In genomic region chr1:221957350-221957749, GRCh38 we compare ENCODE assay signal across 8 cellular contexts.
DNase-seq lines count a peak whose midpoint lies in the region; ATAC-seq and TF ChIP-seq lines count a peak whose summit lies in the region.
"Not testable (repeated sequence)": the region's sequence is repeated elsewhere in the genome, so short reads cannot be mapped to it uniquely, and the experiment has no call there.

No MANE protein-coding gene starts in this region.

- CTCF ChIA-PET in Calu3 (lab: Charles Lee); IMR-90 (lab: Yijun Ruan, JAX); PC-3 (lab: Charles Lee); mammary epithelial cell (lab: Charles Lee; ENCODE audit: low non-redundant PET): not testable (repeated sequence)

- BruUV-seq in Calu3 (replicated peaks; lab: Mats Ljungman, UMichigan); IMR-90 (replicated peaks; lab: Mats Ljungman, UMichigan); PC-3 (replicated peaks; lab: Mats Ljungman, UMichigan); mammary epithelial cell (replicated peaks; lab: Mats Ljungman, UMichigan): not testable (repeated sequence)

- not testable (repeated sequence) for TF ChIP-seq POLR2A in IMR-90 (IDR thresholded peaks at IDR 0.05; ENCODE audit: low read depth, low read length)

- H4K20me1 ChIP-seq in IMR-90 (ENCODE audit: insufficient read depth, low read length); Loucy (ENCODE audit: insufficient read depth, low read length, poor library complexity, severe bottlenecking); PC-3 (ENCODE audit: low read length); mammary epithelial cell (ENCODE audit: insufficient read depth, low read length); smooth muscle cell (ENCODE audit: low read depth): not testable (repeated sequence)

- H3K36me3 Mint-ChIP-seq in Calu3 (ENCODE audit: insufficient read depth, unreplicated experiment) = peaks cover 20% of the 10 kb centered on the region

- not testable (repeated sequence) for H3K56ac ChIP-seq in IMR-90 (ENCODE audit: extremely low read depth, insufficient read depth, low read length)

- H3K4me1 ChIP-seq in IMR-90 (ENCODE audit: control insufficient read depth, insufficient read depth, low read length) (peaks cover 10% of the 10 kb centered on the region), Loucy (ENCODE audit: insufficient read depth, low read length, poor library complexity, severe bottlenecking) (peaks cover 53% of the 10 kb centered on the region), PC-3 (ENCODE audit: insufficient read depth, low read length) (peaks cover 32% of the 10 kb centered on the region), SJSA1 (replicated peaks) (peaks cover 36% of the 10 kb centered on the region), mammary epithelial cell (ENCODE audit: insufficient read depth, low read length) (peaks cover 32% of the 10 kb centered on the region), foreskin keratinocyte (peaks cover 18% of the 10 kb centered on the region), smooth muscle cell (ENCODE audit: low read depth) (peaks cover 12% of the 10 kb centered on the region)

- H2BK5ac ChIP-seq in IMR-90 (ENCODE audit: low read depth, low read length, poor library complexity, severe bottlenecking) = not testable (repeated sequence)

- peak overlapping the region; percentile 77; the same call in 1 of the 2 replicates for H2BK20ac ChIP-seq in IMR-90 (ENCODE audit: low read depth, low read length)

- H4K8ac ChIP-seq in IMR-90 (ENCODE audit: low read depth in 2 of 2, low read length in 2 of 2) = peak overlapping the region in 1 of 2 experiments; percentile 68; a peak in 1 of 4 replicates

- H4K5ac ChIP-seq in IMR-90 (ENCODE audit: low read depth, low read length) = not testable (repeated sequence)

- not testable (repeated sequence) for H4K91ac ChIP-seq in IMR-90 (ENCODE audit: insufficient read depth, low read depth, low read length)

- H2AK9ac ChIP-seq in IMR-90 (replicated peaks; ENCODE audit: low read depth, low read length, poor library complexity) = not testable (repeated sequence)

- not testable (repeated sequence) for H3K9ac ChIP-seq in IMR-90 (ENCODE audit: low read depth, low read length); Loucy (ENCODE audit: low read depth, low read length, poor library complexity, severe bottlenecking); PC-3 (ENCODE audit: low read length); mammary epithelial cell (ENCODE audit: insufficient read depth, low read length); smooth muscle cell (ENCODE audit: low read depth)

- H3K79me2 ChIP-seq in Loucy (ENCODE audit: insufficient read depth, low read length); PC-3 (ENCODE audit: low read length); mammary epithelial cell (ENCODE audit: insufficient read depth, low read length); smooth muscle cell (ENCODE audit: low read depth): not testable (repeated sequence)

- H2BK15ac ChIP-seq in IMR-90 (ENCODE audit: low read depth, low read length) = peak overlapping the region; percentile 71; the same call in 1 of the 3 replicates

- not testable (repeated sequence) for H3K4me3 ChIP-seq in IMR-90 (ENCODE audit: insufficient read depth, low read depth, low read length); Loucy (ENCODE audit: low read length, poor library complexity, severe bottlenecking); PC-3 (ENCODE audit: low read length); SJSA1; mammary epithelial cell (replicated peaks in 1 of 3; ENCODE audit: insufficient read depth in 1 of 3, low read depth in 2 of 3, low read length in 3 of 3); smooth muscle cell

- H3F3A ChIP-seq in Loucy (ENCODE audit: low read depth); PC-3 (ENCODE audit: low read length, unreplicated experiment): not testable (repeated sequence)
- H3F3A ChIP-seq in smooth muscle cell (ENCODE audit: low read depth) = peaks cover 12% of the 10 kb centered on the region

- dilution Hi-C loops in IMR-90 (cut with HindIII; ENCODE audit: low sequenced_read_pairs, unreplicated experiment); mammary epithelial cell (cut with HindIII; ENCODE audit: low sequenced_read_pairs): not testable (repeated sequence)

- H2AK5ac ChIP-seq in IMR-90 (ENCODE audit: low read depth, low read length) = peak overlapping the region; percentile 66; the same call in 1 of the 2 replicates

- not testable (repeated sequence) for TF ChIP-seq CTCF in Calu3 (IDR thresholded peaks at IDR 0.05; ENCODE audit: unreplicated experiment); IMR-90 (conservative IDR thresholded peaks at IDR 0.05; ENCODE audit: low read depth, low read length); Loucy (conservative IDR thresholded peaks at IDR 0.05; ENCODE audit: low read length); PC-3 (conservative IDR thresholded peaks at IDR 0.05; ENCODE audit: low read depth, low read length); mammary epithelial cell (conservative IDR thresholded peaks at IDR 0.05 in 1 of 2, IDR thresholded peaks at IDR 0.05 in 1 of 2; ENCODE audit: extremely low read depth in 1 of 2, insufficient read depth in 1 of 2, low read depth in 1 of 2, low read length in 2 of 2); foreskin keratinocyte (conservative IDR thresholded peaks at IDR 0.05); smooth muscle cell (IDR thresholded peaks at IDR 0.05; ENCODE audit: borderline replicate concordance, insufficient read depth, poor library complexity, severe bottlenecking)

- H3K4me1 Mint-ChIP-seq in Calu3 (ENCODE audit: low read depth, unreplicated experiment) = peaks cover 46% of the 10 kb centered on the region

- not testable (repeated sequence) for H3K4me3 Mint-ChIP-seq in Calu3 (ENCODE audit: low read depth, unreplicated experiment)

- not testable (repeated sequence) for H3K36me3 ChIP-seq in IMR-90 (ENCODE audit: control insufficient read depth, insufficient read depth, low read length); Loucy (ENCODE audit: insufficient read depth, low read length); PC-3 (ENCODE audit: low read depth, low read length); SJSA1; mammary epithelial cell (ENCODE audit: insufficient read depth, low read length); smooth muscle cell (ENCODE audit: low read depth)

- not testable (repeated sequence) for DNase-seq in Calu3; IMR-90; PC-3; SJSA1 (ENCODE audit: low read depth in 1 of 2, low spot score in 2 of 2); mammary epithelial cell; foreskin keratinocyte; smooth muscle cell (lab: John Stamatoyannopoulos, UW; ENCODE audit: unreplicated experiment)

- peaks cover 21% of the 10 kb centered on the region for H3K9me3 Mint-ChIP-seq in Calu3 (ENCODE audit: low read depth, unreplicated experiment)

- not testable (repeated sequence) for H2AFZ ChIP-seq in IMR-90 (replicated peaks; ENCODE audit: low read length, poor library complexity); Loucy (ENCODE audit: low read length); PC-3 (ENCODE audit: low read length); mammary epithelial cell (ENCODE audit: low read depth, low read length); smooth muscle cell (ENCODE audit: low read depth)

- in situ Hi-C loops in IMR-90 (cut with MboI; ENCODE audit: low sequenced_read_pairs); mammary epithelial cell (cut with MboI; ENCODE audit: low sequenced_read_pairs in 2 of 2): not testable (repeated sequence)

- not testable (repeated sequence) for H3K9me3 ChIP-seq in IMR-90 (ENCODE audit: control insufficient read depth, insufficient read depth, low read length); Loucy (ENCODE audit: insufficient read depth, low read depth, low read length); PC-3 (ENCODE audit: low read length); SJSA1 (replicated peaks); smooth muscle cell (replicated peaks; ENCODE audit: low read depth)
- H3K9me3 ChIP-seq in mammary epithelial cell (replicated peaks; ENCODE audit: insufficient read depth, low read length) = peaks cover 16% of the 10 kb centered on the region

- H3K23ac ChIP-seq in IMR-90 (ENCODE audit: low read depth, low read length) = not testable (repeated sequence)

- H3K4me2 ChIP-seq in IMR-90 (ENCODE audit: low read depth, low read length); PC-3 (ENCODE audit: low read length); mammary epithelial cell (ENCODE audit: insufficient read depth, low read depth, low read length); smooth muscle cell: not testable (repeated sequence)
- peak overlapping the region; percentile 14 for H3K4me2 ChIP-seq in Loucy (ENCODE audit: low read depth, low read length, poor library complexity, severe bottlenecking)

- WGBS in IMR-90 (ENCODE audit: extremely low coverage in 2 of 2, insufficient read length in 1 of 2), 2 experiments = no CpG with 5 or more reads among the region's 3 CpGs
- 96% methylated on average over 3 of the region's 3 CpGs for WGBS in mammary epithelial cell (ENCODE audit: low coverage, missing lambda C conversion rate)
- WGBS in smooth muscle cell (ENCODE audit: low lambda C conversion rate) = 98% methylated on average over 3 of the region's 3 CpGs

- not testable (repeated sequence) for H3K27me3 ChIP-seq in IMR-90 (ENCODE audit: control insufficient read depth, insufficient read depth, low read length); Loucy (ENCODE audit: insufficient read depth, low read length, poor library complexity, severe bottlenecking); PC-3 (ENCODE audit: low read length); SJSA1 (replicated peaks); mammary epithelial cell (ENCODE audit: insufficient read depth, low read length); foreskin keratinocyte; smooth muscle cell (ENCODE audit: low read depth)

- H3K79me1 ChIP-seq in IMR-90 (ENCODE audit: low read depth in 1 of 2, low read length in 2 of 2) = not testable (repeated sequence)

- not testable (repeated sequence) for ATAC-seq in IMR-90 (ENCODE audit: low read depth); PC-3; foreskin keratinocyte

- 0 out of 2 replicates have a peak overlapping the region, but pooled peaks have one; percentile 53 for H3K14ac ChIP-seq in IMR-90 (replicated peaks; ENCODE audit: low read depth, low read length)

- peak overlapping the region; percentile 94 for H3K27ac Mint-ChIP-seq in Calu3 (ENCODE audit: unreplicated experiment)

- intact Hi-C loops in Calu3 (cut with micrococcal nuclease; ENCODE audit: unreplicated experiment) (loop anchor here (5.0 kb wide), 1 partner anchor 130 kb away; no protein-coding TSS in a partner anchor), mammary epithelial cell (cut with micrococcal nuclease) (loop anchor here (5.0 kb wide), 1 partner anchor 215 kb away; the partner anchor contains the start of gene DUSP10)
- intact Hi-C loops in IMR-90 (cut with micrococcal nuclease); PC-3 (cut with micrococcal nuclease): not testable (repeated sequence)

- H3K9me2 ChIP-seq in Loucy (replicated peaks; ENCODE audit: low read depth, low read length); PC-3 (replicated peaks; ENCODE audit: low read length): not testable (repeated sequence)

- H3K27me3 Mint-ChIP-seq in Calu3 (ENCODE audit: unreplicated experiment) = not testable (repeated sequence)

- not testable (repeated sequence) for H3K9me1 ChIP-seq in IMR-90 (ENCODE audit: insufficient read depth, low read length)

- peak overlapping the region; percentile 37; the same call in 1 of the 2 replicates for H3K27ac ChIP-seq in IMR-90 (ENCODE audit: insufficient read depth, low read length)
- peak overlapping the region; percentile 74 for H3K27ac ChIP-seq in PC-3 (ENCODE audit: low read length)
- H3K27ac ChIP-seq in SJSA1 = peak overlapping the region; percentile 56; the same call in 1 of the 2 replicates
- peak overlapping the region; percentile 99 for H3K27ac ChIP-seq in mammary epithelial cell (ENCODE audit: insufficient read depth, low read depth, low read length)
- peak overlapping the region; percentile 93 for H3K27ac ChIP-seq in foreskin keratinocyte
- H3K27ac ChIP-seq in smooth muscle cell (ENCODE audit: low read depth) = peak overlapping the region; percentile 88

- H3K4ac ChIP-seq in IMR-90 (ENCODE audit: low read depth, low read length) = peak overlapping the region; percentile 81

- H3K18ac ChIP-seq in IMR-90 (ENCODE audit: low read depth, low read length) = not testable (repeated sequence)

- peak overlapping the region; percentile 84 for H2BK120ac ChIP-seq in IMR-90 (ENCODE audit: low read depth, low read length)

- POLR2A ChIA-PET in IMR-90 (lab: Charles Lee; ENCODE audit: unreplicated experiment); PC-3 (lab: Charles Lee; ENCODE audit: unreplicated experiment): not testable (repeated sequence)

- not testable (repeated sequence) for TF ChIP-seq RAD21 in IMR-90 (IDR thresholded peaks at IDR 0.05; ENCODE audit: low read length)

Comparison
In these comparisons a context has a peak if more than half of its experiments do, and no peak if none do; other contexts are left out.
1. H3K27ac ChIP-seq: peak in every context shown above with its lines; median percentile 99 in mammary epithelial cell; 93 in foreskin keratinocyte; 88 in smooth muscle cell; 74 in PC-3; 56 in SJSA1; 37 in IMR-90.